In the genomic region with DNA sequence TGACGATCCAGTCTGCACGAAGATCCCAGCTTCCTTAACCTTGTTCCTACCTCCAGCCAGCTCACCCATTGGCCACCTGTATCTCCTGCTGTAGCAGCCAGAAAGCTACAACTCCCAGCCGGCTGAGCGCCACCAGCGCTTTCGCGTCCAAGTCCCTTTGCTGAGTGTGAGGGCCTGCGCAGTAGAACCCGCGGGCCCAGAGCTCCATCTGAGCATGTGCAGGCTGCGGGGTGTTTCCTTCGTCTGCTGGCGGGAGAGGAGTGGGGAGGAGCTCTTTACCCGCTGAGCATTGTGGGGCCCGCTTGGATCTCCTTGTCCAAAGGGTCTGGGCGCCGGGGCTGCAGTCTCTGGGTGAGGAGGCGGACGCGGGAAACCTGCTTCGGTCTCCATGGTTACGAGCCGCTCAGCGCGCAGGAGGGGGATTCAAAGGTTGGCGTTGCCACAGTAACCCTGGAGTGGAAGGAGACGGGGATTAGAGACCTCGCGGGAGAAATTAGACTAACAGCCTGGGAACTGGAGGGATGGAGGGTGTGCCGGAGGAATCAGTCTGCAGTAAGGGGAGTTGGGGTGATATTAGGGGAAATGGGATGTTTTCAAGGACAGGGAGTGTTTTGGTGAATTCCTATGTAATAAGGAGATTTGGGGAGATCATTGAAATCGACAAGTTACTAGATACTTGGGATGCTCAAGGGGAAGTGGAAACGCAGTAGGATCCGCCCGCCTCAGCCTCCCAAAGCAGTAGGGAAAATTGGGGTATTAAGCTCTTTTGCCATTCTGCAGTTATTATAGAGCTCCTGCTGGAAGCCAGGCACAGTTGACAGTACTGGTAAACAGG, we compare ENCODE assay signal across 8 cellular contexts. TPM values are rescaled to one million over a fixed set of nuclear protein-coding genes. Genes with fewer than 3 reads are reported as not detected.
DNase-seq lines count a peak whose midpoint lies in the region; ATAC-seq and TF ChIP-seq lines count a peak whose summit lies in the region.

No MANE protein-coding gene starts in this region.

- H3K4me1 ChIP-seq in Caco-2 (no peaks in the 10 kb centered on the region), mesodermal cell (ENCODE audit: control insufficient read depth, insufficient read depth, low read length, poor library complexity, severe bottlenecking) (no peaks in the 10 kb centered on the region)

- H3K9me3 Mint-ChIP-seq in Caco-2 (ENCODE audit: unreplicated experiment) (no peaks in the 10 kb centered on the region), endothelial cell (ENCODE audit: unreplicated experiment) (no peaks in the 10 kb centered on the region)

- H3K27ac Mint-ChIP-seq in Caco-2 (ENCODE audit: unreplicated experiment) (no peak overlapping the region), endothelial cell (ENCODE audit: unreplicated experiment) (no peak overlapping the region)

- peak; percentile 91 for ATAC-seq in GM21390 (IDR thresholded peaks at IDR 0.05; ENCODE audit: unreplicated experiment)

- H3K27me3 Mint-ChIP-seq in Caco-2 (ENCODE audit: insufficient read depth, unreplicated experiment) = no peaks in the 10 kb centered on the region
- peaks cover 3% of the 10 kb centered on the region for H3K27me3 Mint-ChIP-seq in endothelial cell (ENCODE audit: unreplicated experiment)

- H3K4me1 Mint-ChIP-seq in Caco-2 (ENCODE audit: low read depth, unreplicated experiment) (no peaks in the 10 kb centered on the region), endothelial cell (ENCODE audit: unreplicated experiment) (no peaks in the 10 kb centered on the region)

- WGBS in mesodermal cell (ENCODE audit: insufficient coverage in 2 of 2), 2 experiments = 2 to 3% methylated on average over 27 to 29 of the region's 34 CpGs

- peaks cover 6% of the 10 kb centered on the region for H3K36me3 Mint-ChIP-seq in Caco-2 (ENCODE audit: insufficient read depth, unreplicated experiment)
- peaks cover 4% of the 10 kb centered on the region for H3K36me3 Mint-ChIP-seq in endothelial cell (ENCODE audit: low read depth, unreplicated experiment)

- DNase-seq in Caco-2 (peak; percentile 97 to 98), HUDEP-2 (lab: John Stamatoyannopoulos, UW; ENCODE audit: unreplicated experiment in 76 of 76) (peak in 75 of 76 experiments; percentile 70 to 97 (median 94)), NOMO-1 treated with dmso at 0.1 percent for 144 hours (lab: John Stamatoyannopoulos, UW; ENCODE audit: unreplicated experiment) (peak; percentile 92), endothelial cell (ENCODE audit: low spot score) (peak; percentile 94)
- DNase-seq in activated CD8-positive, alpha-beta memory T cell treated with anti-CD3 and anti-CD28 coated beads, Interleukin-2, amount 50 U/mL, for 1 hour (ENCODE audit: extremely low read depth) = peak; percentile 69
- DNase-seq in stimulated activated CD8-positive, alpha-beta memory T cell treated with anti-CD3 and anti-CD28 coated beads, Interleukin-15, amount 100 ng/mL, for 24 hours (ENCODE audit: low read depth) = peak; percentile 74

- peak overlapping the region; percentile 80 for H3K27ac ChIP-seq in mesodermal cell (ENCODE audit: low read depth, low read length, severe bottlenecking)

- no peak overlapping the region for H3K4me3 Mint-ChIP-seq in Caco-2 (ENCODE audit: unreplicated experiment)
- H3K4me3 Mint-ChIP-seq in endothelial cell (ENCODE audit: unreplicated experiment) = no peak overlapping the region

- CTCF ChIA-PET in Caco-2 (lab: Charles Lee) = interaction anchor here (0.5 to 3.4 kb wide), 23 partner anchors 8 to 1536 kb away, joined by 3 to 45 read pairs (median 4); a partner anchor contains a TSS

- intact Hi-C loops in Caco-2 (cut with micrococcal nuclease; ENCODE audit: unreplicated experiment) = loop anchor here (1.0 kb wide), 3 partner anchors 14 to 51 kb away; a partner anchor contains a TSS

- H3K9me3 ChIP-seq in Caco-2 = no peaks in the 10 kb centered on the region
- no peaks in the 10 kb centered on the region for H3K9me3 ChIP-seq in mesodermal cell (ENCODE audit: control insufficient read depth, low read length)

- TF ChIP-seq CTCF in Caco-2 (IDR thresholded peaks at IDR 0.05; ENCODE audit: insufficient read depth in 1 of 2, low read depth in 1 of 2, low read length in 1 of 2, severe bottlenecking in 1 of 2, unreplicated experiment in 1 of 2) = no peak
- TF ChIP-seq CTCF in endothelial cell (IDR thresholded peaks at IDR 0.05; ENCODE audit: unreplicated experiment) = no peak

- H3K36me3 ChIP-seq in Caco-2 (ENCODE audit: control insufficient read depth, insufficient read depth, low read length) (no peaks in the 10 kb centered on the region; the same call in 1 of the 2 replicates), mesodermal cell (ENCODE audit: control insufficient read depth, insufficient read depth, low read length) (no peaks in the 10 kb centered on the region)

- BruUV-seq in Caco-2 (replicated peaks; lab: Mats Ljungman, UMichigan) = no TSS peak

- peak overlapping the region; percentile 67 for H3K4me3 ChIP-seq in Caco-2 (ENCODE audit: low read depth, low read length)
- peak overlapping the region; percentile 49 for H3K4me3 ChIP-seq in mesodermal cell (ENCODE audit: extremely low read depth, insufficient read depth, low read length, poor library complexity, severe bottlenecking)

- H3K27me3 ChIP-seq in Caco-2 (replicated peaks; ENCODE audit: control insufficient read depth, insufficient read depth, low read length) = no peaks in the 10 kb centered on the region

- POLR2A ChIA-PET in Caco-2 (lab: Charles Lee) = interaction anchor here (0.5 to 1.9 kb wide), 15 partner anchors 8 to 415 kb away, joined by 3 to 32 read pairs (median 5); a partner anchor contains a TSS

RNA-seq across cellular contexts. Expression of a gene that starts 33.5 kb away (rescaled TPM):
- total RNA-seq in Caco-2 (2022) (4.9 and 6.6 TPM in 2 replicates), endothelial cell (ENCODE audit: unreplicated experiment) (8.8 TPM)
- 5.4 TPM for polyA plus RNA-seq in mesodermal cell (2013, experiment 1 of 2)
- polyA plus RNA-seq in mesodermal cell (2013, experiment 2 of 2) = 4.1 TPM

RNA-seq across cellular contexts. Expression of a gene that starts 33.9 kb away (rescaled TPM):
- 78.7 and 88.2 TPM in 2 replicates for total RNA-seq in Caco-2 (2022)
- 51.5 TPM for total RNA-seq in endothelial cell (ENCODE audit: unreplicated experiment)
- polyA plus RNA-seq in mesodermal cell (2013, experiment 1 of 2) = 50.8 TPM
- 53.6 TPM for polyA plus RNA-seq in mesodermal cell (2013, experiment 2 of 2)

RNA-seq across cellular contexts. Expression of a gene that starts 51.7 kb away (rescaled TPM):
- total RNA-seq in Caco-2 (2022) (17.7 and 19.9 TPM in 2 replicates), endothelial cell (ENCODE audit: unreplicated experiment) (210 TPM)
- 38.6 TPM for polyA plus RNA-seq in mesodermal cell (2013, experiment 1 of 2)
- 31.3 TPM for polyA plus RNA-seq in mesodermal cell (2013, experiment 2 of 2)

Comparison
In these comparisons a context has a peak if more than half of its experiments do, and no peak if none do; other contexts are left out.
1. Peak in every context shown above with its lines: DNase-seq, ATAC-seq, H3K4me3 ChIP-seq and H3K27ac ChIP-seq.
2. RNA of a gene that starts 51.7 kb away (total RNA-seq): 210 TPM in endothelial cell (single experiment); 17.7 to 19.9 TPM in Caco-2; every median in the first group is over 10 times any median in the second.